In genomic region chr2:47119001-47119400, GRCh38 we compare ENCODE assay signal across 1 cellular context.
TF ChIP-seq lines count a peak whose summit lies in the region.

No MANE protein-coding gene starts in this region.

TF ChIP-seq in IMR-90, 13 proteins besides CTCF, POLR2A, EP300 and RAD21 (continued from another document):
- TF ChIP-seq SMC3 (IDR thresholded peaks at IDR 0.05; ENCODE audit: low read depth, low read length) (no peak), RFX5 (IDR thresholded peaks at IDR 0.05; ENCODE audit: low read depth, low read length) (no peak), NFE2L2 (IDR thresholded peaks at IDR 0.05; ENCODE audit: low read depth, low read length) (no peak), USF2 (IDR thresholded peaks at IDR 0.05; ENCODE audit: low read depth, low read length) (no peak), CEBPB (IDR thresholded peaks at IDR 0.05; ENCODE audit: low read depth, low read length) (no peak)
